ENCODE assay signal across 8 cellular contexts in genomic region chr4:95548738-95549245, GRCh38. TPM values are rescaled to one million over a fixed set of nuclear protein-coding genes. Genes with fewer than 3 reads are reported as not detected.
DNase-seq lines count a peak whose midpoint lies in the region; ATAC-seq and TF ChIP-seq lines count a peak whose summit lies in the region.

Gene UNC5C (minus strand): TSS chr4:95548973.

- peaks cover 60% of the 10 kb centered on the region for H3K27me3 Mint-ChIP-seq in activated CD4-positive, alpha-beta T cell treated with anti-CD3 and anti-CD28 coated beads, Interleukin-2, amount 10 ng/mL, durations not matched to agents 24 days and 14 days
- peaks cover 46 to 47% of the 10 kb centered on the region in 2 donors for H3K27me3 Mint-ChIP-seq in T-cell
- peaks cover 67% of the 10 kb centered on the region for H3K27me3 Mint-ChIP-seq in type B pancreatic cell

- no peak for TF ChIP-seq CTCF in type B pancreatic cell (conservative IDR thresholded peaks at IDR 0.05)

- DNase-seq in activated CD4-positive, alpha-beta T cell treated with anti-CD3 and anti-CD28 coated beads, Interleukin-2, amount 10 ng/mL, durations not matched to agents 24 days and 14 days = peak; percentile 58
- DNase-seq in activated CD4-positive, alpha-beta T cell treated with anti-CD3 and anti-CD28 coated beads, Interleukin-2, amount 50 U/mL, for 1 hour = no peak
- DNase-seq in T-cell (no peak), mucosa of gallbladder (ENCODE audit: low spot score) (peak; percentile 51), type B pancreatic cell (ENCODE audit: extremely low spot score, unreplicated experiment) (peak; percentile 83), SIG-M5 treated with dmso at 0.1 percent for 504 hours (lab: John Stamatoyannopoulos, UW; ENCODE audit: unreplicated experiment) (no peak)
- DNase-seq in central memory CD4-positive, alpha-beta T cell = no peak

- H3K9me3 Mint-ChIP-seq in activated CD4-positive, alpha-beta T cell treated with anti-CD3 and anti-CD28 coated beads, Interleukin-2, amount 10 ng/mL, durations not matched to agents 24 days and 14 days = no peaks in the 10 kb centered on the region
- H3K9me3 Mint-ChIP-seq in T-cell (no peaks in the 10 kb centered on the region), type B pancreatic cell (no peaks in the 10 kb centered on the region)

- peaks cover 8 to 10% of the 10 kb centered on the region in 2 donors for H3K4me1 ChIP-seq in esophagus (ENCODE audit: control insufficient read depth in 2 of 2, insufficient read depth in 2 of 2, low read length in 1 of 2)

- peaks cover 14% of the 10 kb centered on the region for H3K4me1 Mint-ChIP-seq in activated CD4-positive, alpha-beta T cell treated with anti-CD3 and anti-CD28 coated beads, Interleukin-2, amount 10 ng/mL, durations not matched to agents 24 days and 14 days
- peaks cover 10 to 20% (median 16%) of the 10 kb centered on the region in 3 donors for H3K4me1 Mint-ChIP-seq in T-cell
- peaks cover 27% of the 10 kb centered on the region for H3K4me1 Mint-ChIP-seq in type B pancreatic cell (ENCODE audit: unreplicated experiment)

- intact Hi-C loops in activated CD4-positive, alpha-beta T cell treated with anti-CD3 and anti-CD28 coated beads, Interleukin-2, amount 10 ng/mL, durations not matched to agents 24 days and 14 days (cut with micrococcal nuclease) = no loop called here

- peaks cover 0 to 6% of the 10 kb centered on the region in 2 donors for H3K27me3 ChIP-seq in esophagus (ENCODE audit: control insufficient read depth in 1 of 2, insufficient read depth in 2 of 2, low read length in 2 of 2)

- no peak within 1 kb of the TSS for H3K27ac Mint-ChIP-seq in activated CD4-positive, alpha-beta T cell treated with anti-CD3 and anti-CD28 coated beads, Interleukin-2, amount 10 ng/mL, durations not matched to agents 24 days and 14 days
- no peak within 1 kb of the TSS for H3K27ac Mint-ChIP-seq in T-cell
- peak within 1 kb of the TSS; percentile 85 for H3K27ac Mint-ChIP-seq in type B pancreatic cell

- H3K4me3 ChIP-seq in esophagus (ENCODE audit: low read depth in 1 of 2, low read length in 2 of 2) = peak within 1 kb of the TSS; percentile 49 to 51

- H3K36me3 Mint-ChIP-seq in activated CD4-positive, alpha-beta T cell treated with anti-CD3 and anti-CD28 coated beads, Interleukin-2, amount 10 ng/mL, durations not matched to agents 24 days and 14 days (ENCODE audit: low read depth) = no peaks in the 10 kb centered on the region
- H3K36me3 Mint-ChIP-seq in T-cell (no peaks in the 10 kb centered on the region), type B pancreatic cell (peaks cover 14% of the 10 kb centered on the region)

- CTCF ChIA-PET in T-cell (lab: Charles Lee) = no interaction called here

- ATAC-seq in T-cell (replicated peaks in 1 of 4) = no peak

- H3K27ac ChIP-seq in esophagus (ENCODE audit: low read depth in 2 of 2, low read length in 1 of 2) = peak within 1 kb of the TSS; percentile 34 to 64

- 3 to 4% methylated on average over 34 to 37 of the region's 37 CpGs for WGBS in esophagus, 2 donors

- peak within 1 kb of the TSS; percentile 86 for H3K4me3 Mint-ChIP-seq in activated CD4-positive, alpha-beta T cell treated with anti-CD3 and anti-CD28 coated beads, Interleukin-2, amount 10 ng/mL, durations not matched to agents 24 days and 14 days
- H3K4me3 Mint-ChIP-seq in T-cell (peak within 1 kb of the TSS; percentile 64 to 68 (median 66)), type B pancreatic cell (peak within 1 kb of the TSS; percentile 93)

- no peaks in the 10 kb centered on the region for H3K9me3 ChIP-seq in esophagus (ENCODE audit: control insufficient read depth in 2 of 2, insufficient read depth in 1 of 2, low read depth in 1 of 2, low read length in 1 of 2)

- no peaks in the 10 kb centered on the region for H3K36me3 ChIP-seq in esophagus (ENCODE audit: control insufficient read depth in 2 of 2, insufficient read depth in 2 of 2, low read length in 1 of 2)

- POLR2A ChIA-PET in T-cell (lab: Charles Lee) = no interaction called here

RNA-seq across cellular contexts. Expression of gene UNC5C, which starts in this region (rescaled TPM):
- not detected in 2 replicates for total RNA-seq in activated CD4-positive, alpha-beta T cell treated with anti-CD3 and anti-CD28 coated beads, Interleukin-2, amount 10 ng/mL, durations not matched to agents 24 days and 14 days
- total RNA-seq in T-cell (not detected), mucosa of gallbladder (2.6 TPM), type B pancreatic cell (ENCODE audit: low replicate concordance) (20.5 and 95.0 TPM in 2 replicates)
- under 1 TPM; 0.04 to 0.09 TPM for polyA plus RNA-seq in esophagus

Comparison
In these comparisons a context has a peak if more than half of its experiments do, and no peak if none do; other contexts are left out.
1. Peak in DNase-seq in activated CD4-positive, alpha-beta T cell treated with anti-CD3 and anti-CD28 coated beads, Interleukin-2, amount 10 ng/mL, durations not matched to agents 24 days and 14 days; RNA of the gene not detected or under 1 TPM.
2. DNase-seq: peak in mucosa of gallbladder (single experiment) and type B pancreatic cell (single experiment); none in activated CD4-positive, alpha-beta T cell treated with anti-CD3 and anti-CD28 coated beads, Interleukin-2, amount 50 U/mL, for 1 hour (single experiment), T-cell (0 of 34), SIG-M5 treated with dmso at 0.1 percent for 504 hours (single experiment) and central memory CD4-positive, alpha-beta T cell (single experiment).
3. Peak in every context shown above with its lines, with median percentiles within 50 percentile points of each other: H3K4me3 Mint-ChIP-seq.